Comparison of ENCODE assay signal across 18 cellular contexts in genomic region chr17:76752006-76752405, GRCh38. TPM values are rescaled to one million over a fixed set of nuclear protein-coding genes. Genes with fewer than 3 reads are reported as not detected.
DNase-seq lines count a peak whose midpoint lies in the region; ATAC-seq and TF ChIP-seq lines count a peak whose summit lies in the region.
"Had no signal": no experiment of that assay in that cellular context is flagged by ENCODE, and none has a peak within 500 bp of the region (broad histone marks: within the 10 kb centered on the region; RNA-seq: fewer than 3 reads in every experiment).

No MANE protein-coding gene starts in this region.

- H3K27me3 Mint-ChIP-seq in activated CD4-positive, alpha-beta T cell treated with anti-CD3 and anti-CD28 coated beads, Interleukin-2, amount 10 ng/mL, durations not matched to agents 7 days and 5 days: no peaks in the 10 kb centered on the region
- no peaks in the 10 kb centered on the region for H3K27me3 Mint-ChIP-seq in activated T-helper 17 cell treated with anti-CD3 and anti-CD28 coated beads, Interleukin-2, amount 50 U/mL, for 72 hours
- H3K27me3 Mint-ChIP-seq in chondrocyte (ENCODE audit: low read depth): no peaks in the 10 kb centered on the region

- peaks cover 21% of the 10 kb centered on the region for H3K36me3 Mint-ChIP-seq in activated CD4-positive, alpha-beta T cell treated with anti-CD3 and anti-CD28 coated beads, Interleukin-2, amount 10 ng/mL, durations not matched to agents 7 days and 5 days (ENCODE audit: low read depth)
- H3K36me3 Mint-ChIP-seq in activated T-helper 17 cell treated with anti-CD3 and anti-CD28 coated beads, Interleukin-2, amount 50 U/mL, for 72 hours (ENCODE audit: low read depth): peaks cover 49% of the 10 kb centered on the region
- H3K36me3 Mint-ChIP-seq in chondrocyte (ENCODE audit: low read depth): peaks cover 11% of the 10 kb centered on the region

- intact Hi-C loops in left lung (cut with DNase I): no loop called here

- peaks cover 29% of the 10 kb centered on the region for H3K4me1 Mint-ChIP-seq in activated CD4-positive, alpha-beta T cell treated with anti-CD3 and anti-CD28 coated beads, Interleukin-2, amount 10 ng/mL, durations not matched to agents 7 days and 5 days
- H3K4me1 Mint-ChIP-seq in activated T-helper 17 cell treated with anti-CD3 and anti-CD28 coated beads, Interleukin-2, amount 50 U/mL, for 72 hours: peaks cover 16% of the 10 kb centered on the region
- H3K4me1 Mint-ChIP-seq in chondrocyte (ENCODE audit: low read depth): no peaks in the 10 kb centered on the region
- H3K4me1 Mint-ChIP-seq: mesothelial cell of epicardium had no signal

- CTCF ChIA-PET in activated CD4-positive, alpha-beta T cell treated with anti-CD3 and anti-CD28 coated beads, Interleukin-2, amount 10 ng/mL, durations not matched to agents 7 days and 5 days (lab: Charles Lee): interaction anchor here (0.6 kb wide), 2 partner anchors 12 to 19 kb away, joined by 4 to 6 read pairs; no protein-coding TSS in a partner anchor

- H3K27me3 ChIP-seq in left lung: no peaks in the 10 kb centered on the region
- H3K27me3 ChIP-seq: BLaER1, colonic mucosa, thyroid gland had no signal

- peak; percentile 71 for ATAC-seq in activated T-helper 17 cell treated with anti-CD3 and anti-CD28 coated beads, Interleukin-2, amount 50 U/mL, for 72 hours (replicated peaks)
- ATAC-seq in left lung (peak; percentile 36), GM18873 (IDR thresholded peaks at IDR 0.05; ENCODE audit: low FRiP score, unreplicated experiment) (no peak)
- ATAC-seq: left cardiac atrium had no signal

- peak; percentile 24 for DNase-seq in activated CD4-positive, alpha-beta T cell treated with anti-CD3 and anti-CD28 coated beads, Interleukin-2, amount 10 ng/mL, durations not matched to agents 7 days and 5 days
- DNase-seq in activated CD4-positive, alpha-beta T cell treated with anti-CD3 and anti-CD28 coated beads for 4 hours: no peak
- no peak for DNase-seq in left lung
- no peak for DNase-seq in D341Med (ENCODE audit: low spot score)
- DNase-seq in chondrocyte (ENCODE audit: low spot score): no peak
- DNase-seq: activated CD4-positive, alpha-beta T cell treated with anti-CD3 and anti-CD28 coated beads for 48 hours; colonic mucosa; HFFc6; left cardiac atrium; NCI-H1105; NCI-H526 treated with DMSO at 0.1 percent for 48 hours; SIG-M5; thyroid gland had no signal

- H3K4me3 ChIP-seq in left lung: no peak overlapping the region
- H3K4me3 ChIP-seq: BLaER1, colonic mucosa, thyroid gland had no signal

- peak overlapping the region; percentile 99 for H3K27ac Mint-ChIP-seq in activated CD4-positive, alpha-beta T cell treated with anti-CD3 and anti-CD28 coated beads, Interleukin-2, amount 10 ng/mL, durations not matched to agents 7 days and 5 days
- H3K27ac Mint-ChIP-seq in activated T-helper 17 cell treated with anti-CD3 and anti-CD28 coated beads, Interleukin-2, amount 50 U/mL, for 72 hours: peak overlapping the region; percentile 98
- H3K27ac Mint-ChIP-seq in chondrocyte (ENCODE audit: unreplicated experiment): no peak overlapping the region
- H3K27ac Mint-ChIP-seq: HFFc6, mesothelial cell of epicardium had no signal

- H3K36me3 ChIP-seq in KOPT-K1 (ENCODE audit: insufficient read depth, low read length) (peaks cover 43% of the 10 kb centered on the region), left lung (peaks cover 0 to 59% of the 10 kb centered on the region in 2 donors)
- H3K36me3 ChIP-seq: colonic mucosa had no signal

- TF ChIP-seq CTCF in left lung (IDR thresholded peaks at IDR 0.05) (no peak), chondrocyte (IDR thresholded peaks at IDR 0.05) (no peak)

- peak overlapping the region; percentile 84 for H3K4me3 Mint-ChIP-seq in activated CD4-positive, alpha-beta T cell treated with anti-CD3 and anti-CD28 coated beads, Interleukin-2, amount 10 ng/mL, durations not matched to agents 7 days and 5 days
- peak overlapping the region; percentile 95 for H3K4me3 Mint-ChIP-seq in activated T-helper 17 cell treated with anti-CD3 and anti-CD28 coated beads, Interleukin-2, amount 50 U/mL, for 72 hours
- H3K4me3 Mint-ChIP-seq in chondrocyte (ENCODE audit: unreplicated experiment): no peak overlapping the region
- H3K4me3 Mint-ChIP-seq: HFFc6, mesothelial cell of epicardium had no signal

- H3K9me3 ChIP-seq in KOPT-K1 (ENCODE audit: insufficient read depth, low read length, poor library complexity, severe bottlenecking) (no peaks in the 10 kb centered on the region), left lung (no peaks in the 10 kb centered on the region)
- H3K9me3 ChIP-seq: colonic mucosa, thyroid gland had no signal

- no peaks in the 10 kb centered on the region for H3K4me1 ChIP-seq in left lung
- H3K4me1 ChIP-seq: colonic mucosa, thyroid gland had no signal

- POLR2A ChIA-PET in activated CD4-positive, alpha-beta T cell treated with anti-CD3 and anti-CD28 coated beads, Interleukin-2, amount 10 ng/mL, durations not matched to agents 7 days and 5 days (lab: Charles Lee): interaction anchor here (0.6 kb wide), 1 partner anchor 24 kb away, joined by 5 read pairs; no protein-coding TSS in a partner anchor

- H3K9me3 Mint-ChIP-seq in activated CD4-positive, alpha-beta T cell treated with anti-CD3 and anti-CD28 coated beads, Interleukin-2, amount 10 ng/mL, durations not matched to agents 7 days and 5 days: no peaks in the 10 kb centered on the region
- no peaks in the 10 kb centered on the region for H3K9me3 Mint-ChIP-seq in activated T-helper 17 cell treated with anti-CD3 and anti-CD28 coated beads, Interleukin-2, amount 50 U/mL, for 72 hours
- H3K9me3 Mint-ChIP-seq in chondrocyte (ENCODE audit: low read depth): no peaks in the 10 kb centered on the region
- H3K9me3 Mint-ChIP-seq: HFFc6, mesothelial cell of epicardium had no signal

- H3K27ac ChIP-seq in KOPT-K1 (ENCODE audit: low read depth, low read length, poor library complexity, severe bottlenecking): peak overlapping the region; percentile 65
- H3K27ac ChIP-seq in left lung: no peak overlapping the region
- H3K27ac ChIP-seq: BLaER1, colonic mucosa, thyroid gland had no signal

RNA-seq across cellular contexts. Expression of gene MFSD11, which starts 14.1 kb away (rescaled TPM):
- 10 to 100 TPM; 21.8 to 27.7 TPM for total RNA-seq in activated CD4-positive, alpha-beta T cell treated with anti-CD3 and anti-CD28 coated beads, Interleukin-2, amount 10 ng/mL, durations not matched to agents 7 days and 5 days
- 10 to 100 TPM; 20.9 to 28.6 TPM for total RNA-seq in activated T-helper 17 cell treated with anti-CD3 and anti-CD28 coated beads, Interleukin-2, amount 50 U/mL, for 72 hours
- 10 to 100 TPM; 23.6 to 38.2 TPM for total RNA-seq in left lung
- 30.3 to 33.6 TPM (median 31.1 TPM) in 3 replicates for total RNA-seq in chondrocyte

RNA-seq across cellular contexts. Expression of gene SRSF2, which starts 14.9 kb away (rescaled TPM):
- 100 to 1,000 TPM; 398 to 443 TPM for total RNA-seq in activated CD4-positive, alpha-beta T cell treated with anti-CD3 and anti-CD28 coated beads, Interleukin-2, amount 10 ng/mL, durations not matched to agents 7 days and 5 days
- 100 to 1,000 TPM; 254 to 438 TPM for total RNA-seq in activated T-helper 17 cell treated with anti-CD3 and anti-CD28 coated beads, Interleukin-2, amount 50 U/mL, for 72 hours
- total RNA-seq in left lung (100 to 1,000 TPM; 114 to 174 TPM), chondrocyte (94.4 to 183 TPM (median 95.2 TPM) in 3 replicates)

RNA-seq across cellular contexts. Expression of gene METTL23, which starts 25.4 kb away (rescaled TPM):
- total RNA-seq in activated CD4-positive, alpha-beta T cell treated with anti-CD3 and anti-CD28 coated beads, Interleukin-2, amount 10 ng/mL, durations not matched to agents 7 days and 5 days: 10 to 100 TPM; 33.0 to 35.7 TPM
- total RNA-seq in activated T-helper 17 cell treated with anti-CD3 and anti-CD28 coated beads, Interleukin-2, amount 50 U/mL, for 72 hours: 10 to 100 TPM; 31.6 to 35.7 TPM
- total RNA-seq in left lung (10 to 100 TPM; 30.6 to 33.5 TPM), chondrocyte (24.3 to 28.4 TPM (median 27.0 TPM) in 3 replicates)

RNA-seq across cellular contexts. Expression of gene JMJD6, which starts 25.6 kb away (rescaled TPM):
- total RNA-seq in activated CD4-positive, alpha-beta T cell treated with anti-CD3 and anti-CD28 coated beads, Interleukin-2, amount 10 ng/mL, durations not matched to agents 7 days and 5 days: 10 to 100 TPM; 42.9 to 51.3 TPM
- total RNA-seq in activated T-helper 17 cell treated with anti-CD3 and anti-CD28 coated beads, Interleukin-2, amount 50 U/mL, for 72 hours: 100 to 1,000 TPM in 1 of 2 donors, 10 to 100 TPM in 1; 99.1 to 144 TPM
- 10 to 100 TPM; 23.5 to 35.9 TPM for total RNA-seq in left lung
- total RNA-seq in chondrocyte: 22.4 to 27.2 TPM (median 25.0 TPM) in 3 replicates

RNA-seq across cellular contexts. Expression of gene MXRA7, which starts 41.2 kb away (rescaled TPM):
- total RNA-seq in activated CD4-positive, alpha-beta T cell treated with anti-CD3 and anti-CD28 coated beads, Interleukin-2, amount 10 ng/mL, durations not matched to agents 7 days and 5 days: 10 to 100 TPM; 25.7 to 27.3 TPM
- total RNA-seq in activated T-helper 17 cell treated with anti-CD3 and anti-CD28 coated beads, Interleukin-2, amount 50 U/mL, for 72 hours: 1 to 10 TPM; 7.3 to 7.4 TPM
- total RNA-seq in left lung (100 to 1,000 TPM in 1 of 2 donors, 10 to 100 TPM in 1; 83.2 to 211 TPM), chondrocyte (141 to 200 TPM (median 197 TPM) in 3 replicates)
